Comparison of ENCODE assay signal across 1 cellular context in the genomic region with DNA sequence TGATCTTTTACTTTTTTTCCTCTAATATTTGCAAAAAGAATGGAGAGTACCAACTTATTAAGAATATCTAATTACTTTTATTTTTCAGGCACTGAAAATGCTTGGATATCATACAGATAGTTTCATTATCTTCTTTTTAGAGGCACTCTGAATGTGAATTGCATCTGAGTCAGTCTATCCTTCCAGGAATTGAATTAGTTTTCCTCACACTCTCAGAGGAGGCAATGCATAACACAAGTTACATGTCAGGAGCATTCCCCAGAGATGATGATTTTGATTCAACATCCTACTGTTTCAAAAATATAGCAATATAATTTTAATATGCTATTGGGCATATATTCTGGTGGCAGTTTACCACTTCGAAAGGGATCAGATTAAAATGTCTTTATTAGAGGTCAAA.
TF ChIP-seq lines count a peak whose summit lies in the region.

No MANE protein-coding gene starts in this region.

TF ChIP-seq in IMR-90, 13 proteins besides CTCF, POLR2A, EP300 and RAD21:
- TF ChIP-seq CHD1 (IDR thresholded peaks at IDR 0.05; ENCODE audit: low read depth, low read length) (no peak), RCOR1 (IDR thresholded peaks at IDR 0.05; ENCODE audit: insufficient replicate concordance, low read length) (no peak)
- TF ChIP-seq, protein P1, sequence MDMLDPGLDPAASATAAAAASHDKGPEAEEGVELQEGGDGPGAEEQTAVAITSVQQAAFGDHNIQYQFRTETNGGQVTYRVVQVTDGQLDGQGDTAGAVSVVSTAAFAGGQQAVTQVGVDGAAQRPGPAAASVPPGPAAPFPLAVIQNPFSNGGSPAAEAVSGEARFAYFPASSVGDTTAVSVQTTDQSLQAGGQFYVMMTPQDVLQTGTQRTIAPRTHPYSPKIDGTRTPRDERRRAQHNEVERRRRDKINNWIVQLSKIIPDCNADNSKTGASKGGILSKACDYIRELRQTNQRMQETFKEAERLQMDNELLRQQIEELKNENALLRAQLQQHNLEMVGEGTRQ (IDR thresholded peaks at IDR 0.05; ENCODE audit: low read depth, low read length) = no peak
